8 cellular contexts compared by ENCODE assay signal in genomic region chr19:5904302-5905071, GRCh38. TPM values are rescaled to one million over a fixed set of nuclear protein-coding genes. Genes with fewer than 3 reads are reported as not detected.
A peak's percentile ranks its signal among the peaks of the same experiment; 100 is the strongest.
DNase-seq lines count a peak whose midpoint lies in the region; ATAC-seq and TF ChIP-seq lines count a peak whose summit lies in the region.

Gene VMAC, plus strand, starts transcription at chr19:5904872. Its CDS starts 19 bp downstream, at chr19:5904891.

- peak within 1 kb of the TSS; percentile 87 to 99 (median 98) for H3K27ac Mint-ChIP-seq in IgD-negative memory B cell

- H3K27me3 Mint-ChIP-seq in IgD-negative memory B cell, result no peaks in the 10 kb centered on the region

- peak within 1 kb of the TSS; percentile 85 to 99 (median 94) for H3K4me3 Mint-ChIP-seq in IgD-negative memory B cell

- peaks cover 33% of the 10 kb centered on the region for H3K4me1 ChIP-seq in mucosa of descending colon (ENCODE audit: low read depth)

- H3K36me3 ChIP-seq in mucosa of descending colon (ENCODE audit: low read depth), result peaks cover 6% of the 10 kb centered on the region

- DNase-seq in DMS153 (lab: John Stamatoyannopoulos, UW) (peak; percentile 100), OCI-M1 (lab: John Stamatoyannopoulos, UW) (peak; percentile 99), epithelial cell of proximal tubule (ENCODE audit: low read depth) (peak; percentile 99), mucosa of descending colon (peak; percentile 100)
- DNase-seq in activated T-cell treated with anti-CD3 and anti-CD28 coated beads, Interleukin-2, amount 50 U/mL, for 1 hour, result peak; percentile 100
- peak; percentile 99 to 100 for DNase-seq in stimulated activated CD8-positive, alpha-beta memory T cell treated with anti-CD3 and anti-CD28 coated beads, Interleukin-4, amount 100 ng/mL, for 1 hour (ENCODE audit: low read depth in 2 of 2, low spot score in 1 of 2)

- no peaks in the 10 kb centered on the region for H3K9me3 ChIP-seq in mucosa of descending colon

- ATAC-seq in GM21576 (IDR thresholded peaks at IDR 0.05; ENCODE audit: unreplicated experiment), result peak; percentile 82
- peak; percentile 83 for ATAC-seq in mucosa of descending colon

- H3K4me1 Mint-ChIP-seq in IgD-negative memory B cell, result peaks cover 0 to 20% (median 20%) of the 10 kb centered on the region in 3 donors

- TF ChIP-seq CTCF in epithelial cell of proximal tubule (conservative IDR thresholded peaks at IDR 0.05; ENCODE audit: low read depth, low read length), result no peak
- peak; percentile 6 for TF ChIP-seq CTCF in mucosa of descending colon (IDR thresholded peaks at IDR 0.05)

- H3K4me3 ChIP-seq in epithelial cell of proximal tubule (ENCODE audit: low read depth, low read length) (peak within 1 kb of the TSS; percentile 100), mucosa of descending colon (peak within 1 kb of the TSS; percentile 94)

- no peaks in the 10 kb centered on the region for H3K36me3 Mint-ChIP-seq in IgD-negative memory B cell

- H3K9me3 Mint-ChIP-seq in IgD-negative memory B cell, result no peaks in the 10 kb centered on the region

- intact Hi-C loops in mucosa of descending colon (cut with DNase I, micrococcal nuclease), result no loop called here

RNA-seq across cellular contexts. Expression of gene VMAC, which starts in this region (rescaled TPM):
- 4.2 TPM for polyA plus RNA-seq in IgD-negative memory B cell
- total RNA-seq in epithelial cell of proximal tubule (0.87 and 2.2 TPM in 2 replicates), mucosa of descending colon (10 to 100 TPM in 1 of 3 donors, 1 to 10 TPM in 2; 5.6 to 10.0 (median 8.3) TPM)

Comparison
In these comparisons a context has a peak if more than half of its experiments do, and no peak if none do; other contexts are left out.
1. Peak in every context shown above with its lines: DNase-seq, ATAC-seq and H3K4me3 ChIP-seq.